Comparison of ENCODE assay signal across 8 cellular contexts in genomic region chr16:19168173-19169080, GRCh38. TPM values are rescaled to one million over a fixed set of nuclear protein-coding genes. Genes with fewer than 3 reads are reported as not detected.
A peak's percentile ranks its signal among the peaks of the same experiment; 100 is the strongest.
DNase-seq lines count a peak whose midpoint lies in the region; ATAC-seq and TF ChIP-seq lines count a peak whose summit lies in the region.

Gene SYT17 (plus strand): TSS chr16:19168240. CDS start chr16:19168647, 407 bp downstream.

- CTCF ChIA-PET in activated CD4-positive, alpha-beta memory T cell treated with anti-CD3 and anti-CD28 coated beads for 36 hours (lab: Charles Lee), result interaction anchor here (1.0 to 1.5 kb wide), 2 partner anchors 11 to 334 kb away, joined by 4 read pairs; no protein-coding TSS in a partner anchor

- no peak within 1 kb of the TSS for H3K27ac Mint-ChIP-seq in HFFc6
- no peak within 1 kb of the TSS for H3K27ac Mint-ChIP-seq in activated CD4-positive, alpha-beta memory T cell treated with anti-CD3 and anti-CD28 coated beads for 36 hours

- intact Hi-C loops in mucosa of descending colon (cut with DNase I, micrococcal nuclease), result loop anchor here in 1 of 2 donors (5.0 kb wide), 1 partner anchor 81 kb away; no protein-coding TSS in a partner anchor
- intact Hi-C loops in activated CD4-positive, alpha-beta memory T cell treated with anti-CD3 and anti-CD28 coated beads for 36 hours (cut with micrococcal nuclease), result no loop called here

- no peak within 1 kb of the TSS; the same call in 1 of the 2 replicates for H3K4me3 Mint-ChIP-seq in HFFc6
- H3K4me3 Mint-ChIP-seq in activated CD4-positive, alpha-beta memory T cell treated with anti-CD3 and anti-CD28 coated beads for 36 hours, result no peak within 1 kb of the TSS

- in situ Hi-C loops in GM13976 (cut with MboI; ENCODE audit: low sequenced_read_pairs, unreplicated experiment), result no loop called here

- ATAC-seq in mucosa of descending colon (peak; percentile 78), HG03342 (IDR thresholded peaks at IDR 0.05; ENCODE audit: unreplicated experiment) (no peak)

- peaks cover 1% of the 10 kb centered on the region; the same call in 1 of the 2 replicates for H3K9me3 Mint-ChIP-seq in HFFc6
- peaks cover 1% of the 10 kb centered on the region for H3K9me3 Mint-ChIP-seq in activated CD4-positive, alpha-beta memory T cell treated with anti-CD3 and anti-CD28 coated beads for 36 hours

- no peaks in the 10 kb centered on the region for H3K4me1 Mint-ChIP-seq in HFFc6 (ENCODE audit: low read depth)
- H3K4me1 Mint-ChIP-seq in activated CD4-positive, alpha-beta memory T cell treated with anti-CD3 and anti-CD28 coated beads for 36 hours (ENCODE audit: low read depth), result no peaks in the 10 kb centered on the region

- H3K9me3 ChIP-seq in mucosa of descending colon, result no peaks in the 10 kb centered on the region

- H3K36me3 ChIP-seq in mucosa of descending colon (ENCODE audit: low read depth), result no peaks in the 10 kb centered on the region

- H3K36me3 Mint-ChIP-seq in HFFc6 (ENCODE audit: low read depth), result no peaks in the 10 kb centered on the region
- H3K36me3 Mint-ChIP-seq in activated CD4-positive, alpha-beta memory T cell treated with anti-CD3 and anti-CD28 coated beads for 36 hours, result no peaks in the 10 kb centered on the region

- peak within 1 kb of the TSS; percentile 38 for H3K4me3 ChIP-seq in mucosa of descending colon

- DNase-seq in GM13976 (ENCODE audit: low spot score) (peak; percentile 66), NCI-H345 treated with DMSO at 0.1 percent for 48 hours (lab: John Stamatoyannopoulos, UW; ENCODE audit: unreplicated experiment) (peak; percentile 58), ecto neural progenitor cell (ENCODE audit: low spot score) (peak; percentile 64), mucosa of descending colon (peak; percentile 69 to 83 (median 70)), HFFc6 (no peak), Kasumi-1 (lab: John Stamatoyannopoulos, UW) (no peak)
- DNase-seq in activated CD4-positive, alpha-beta memory T cell treated with anti-CD3 and anti-CD28 coated beads for 36 hours, result no peak

- H3K27me3 Mint-ChIP-seq in HFFc6 (ENCODE audit: insufficient read depth), result peaks cover 25% of the 10 kb centered on the region
- peaks cover 27% of the 10 kb centered on the region for H3K27me3 Mint-ChIP-seq in activated CD4-positive, alpha-beta memory T cell treated with anti-CD3 and anti-CD28 coated beads for 36 hours

- TF ChIP-seq CTCF in GM13976 (IDR thresholded peaks at IDR 0.05; ENCODE audit: borderline replicate concordance, control extremely low read depth, extremely low read depth, insufficient read depth, missing control alignments) (no peak), mucosa of descending colon (IDR thresholded peaks at IDR 0.05) (no peak), HFFc6 (IDR thresholded peaks at IDR 0.05) (no peak)

- peaks cover 16% of the 10 kb centered on the region for H3K4me1 ChIP-seq in mucosa of descending colon (ENCODE audit: low read depth)

- POLR2A ChIA-PET in activated CD4-positive, alpha-beta memory T cell treated with anti-CD3 and anti-CD28 coated beads for 36 hours (lab: Charles Lee), result no interaction called here

RNA-seq across cellular contexts. Expression of gene SYT17, which starts in this region (rescaled TPM):
- 10 to 100 TPM in 1 of 3 donors, 1 to 10 TPM in 2; 4.9 to 13.3 (median 5.9) TPM for total RNA-seq in mucosa of descending colon
- not detected for total RNA-seq in HFFc6 (2021; fragmentation: NEBNext Ultra II Directional; extraction: Animal tissue kit (Norgen Biotek cat#: 25700))
- total RNA-seq in activated CD4-positive, alpha-beta memory T cell treated with anti-CD3 and anti-CD28 coated beads for 36 hours, result under 1 TPM in 1 of 2 experiments, not detected in 1; 0.10 TPM

Comparison
In these comparisons a context has a peak if more than half of its experiments do, and no peak if none do; other contexts are left out.
1. RNA of gene SYT17 (total RNA-seq): 4.9 to 13.3 TPM in mucosa of descending colon; 0.10 TPM in activated CD4-positive, alpha-beta memory T cell treated with anti-CD3 and anti-CD28 coated beads for 36 hours and not detected in HFFc6; every median in the first group is over 4 times any median in the second.
2. DNase-seq: peak in GM13976 (single experiment), NCI-H345 treated with DMSO at 0.1 percent for 48 hours (single experiment), ecto neural progenitor cell (single experiment) and mucosa of descending colon (3 of 3); none in HFFc6 (single experiment), activated CD4-positive, alpha-beta memory T cell treated with anti-CD3 and anti-CD28 coated beads for 36 hours (single experiment) and Kasumi-1 (0 of 2).